16 cellular contexts compared by ENCODE assay signal in the genomic region with DNA sequence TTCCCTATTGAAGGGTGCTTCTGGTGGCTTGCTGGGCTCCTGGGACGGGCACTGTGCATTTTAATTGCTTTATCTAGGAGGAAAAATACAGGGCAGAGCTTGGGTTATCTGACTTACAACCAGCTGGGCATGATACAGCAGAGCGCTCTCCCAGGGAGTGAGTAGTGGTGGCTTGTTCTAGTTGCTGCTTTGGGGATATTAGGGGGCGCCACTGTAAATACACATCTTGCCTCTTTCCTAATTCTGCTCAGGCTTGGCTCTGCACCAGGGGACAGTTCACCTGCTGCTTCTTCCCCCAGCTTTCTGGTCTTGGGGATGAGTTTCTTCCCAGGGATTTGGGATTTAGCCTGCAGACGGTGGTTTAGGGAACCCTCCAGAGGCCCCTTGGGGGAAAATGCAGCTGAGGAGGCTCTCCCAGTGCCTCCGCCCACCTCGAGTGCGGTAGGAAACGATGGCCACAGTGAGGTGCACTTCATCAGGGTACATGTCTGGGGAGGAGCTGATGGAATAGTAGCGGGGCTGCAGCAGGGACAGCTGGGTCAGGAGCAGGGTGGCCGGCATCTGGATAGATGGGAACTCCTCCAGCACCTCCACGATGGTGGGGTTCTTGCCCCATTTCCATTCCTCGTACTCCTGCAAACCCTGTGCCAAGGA. TPM values are rescaled to one million over a fixed set of nuclear protein-coding genes. Genes with fewer than 3 reads are reported as not detected.
DNase-seq lines count a peak whose midpoint lies in the region; ATAC-seq and TF ChIP-seq lines count a peak whose summit lies in the region.
"Had no signal": no experiment of that assay in that cellular context is flagged by ENCODE, and none has a peak within 500 bp of the region (broad histone marks: within the 10 kb centered on the region; RNA-seq: fewer than 3 reads in every experiment).

No MANE protein-coding gene starts in this region.

- no peak overlapping the region for H3K4me3 Mint-ChIP-seq in activated CD8-positive, alpha-beta memory T cell treated with anti-CD3 and anti-CD28 coated beads, Interleukin-2, amount 10 ng/mL, durations not matched to agents 7 days and 5 days
- H3K4me3 Mint-ChIP-seq in stimulated activated memory B cell treated with anti-CD40 and anti-IgM and Interleukin-4, amounts not matched to agents 10 μg/mL and 1 μg/mL and 100 μg/mL, for 72 hours = no peak overlapping the region
- no peak overlapping the region for H3K4me3 Mint-ChIP-seq in activated T-cell treated with anti-CD3 and anti-CD28 coated beads, Interleukin-2, amount 50 U/mL, for 72 hours
- H3K4me3 Mint-ChIP-seq: B cell; CD4-positive, alpha-beta T cell had no signal

- no peak overlapping the region for H3K4me3 ChIP-seq in WERI-Rb-1 (ENCODE audit: low read depth, low read length)
- no peak overlapping the region for H3K4me3 ChIP-seq in mammary epithelial cell (replicated peaks in 1 of 3; ENCODE audit: insufficient read depth in 1 of 3, low read depth in 2 of 3, low read length in 3 of 3)

- dilution Hi-C loops in mammary epithelial cell (cut with HindIII; ENCODE audit: low sequenced_read_pairs) = no loop called here

- BruUV-seq in mammary epithelial cell (replicated peaks; lab: Mats Ljungman, UMichigan) = no TSS peak

- ATAC-seq in activated CD8-positive, alpha-beta memory T cell treated with anti-CD3 and anti-CD28 coated beads, Interleukin-2, amount 10 ng/mL, durations not matched to agents 7 days and 5 days = no peak
- ATAC-seq in stimulated activated memory B cell treated with anti-CD40 and anti-IgM and Interleukin-4, amounts not matched to agents 10 μg/mL and 1 μg/mL and 100 μg/mL, for 72 hours = peak; percentile 34
- no peak for ATAC-seq in activated T-cell treated with anti-CD3 and anti-CD28 coated beads, Interleukin-2, amount 50 U/mL, for 72 hours (replicated peaks in 1 of 2)
- ATAC-seq: HepG2 had no signal

- 13% methylated on average over 12 of the region's 12 CpGs for WGBS in mammary epithelial cell (ENCODE audit: low coverage, missing lambda C conversion rate)

- no peak overlapping the region for H3K9ac ChIP-seq in mammary epithelial cell (ENCODE audit: insufficient read depth, low read length)

- H3K79me2 ChIP-seq in mammary epithelial cell (ENCODE audit: insufficient read depth, low read length) = no peaks in the 10 kb centered on the region

- H3K27me3 ChIP-seq in WERI-Rb-1 (ENCODE audit: insufficient read depth, low read depth, severe bottlenecking) (no peaks in the 10 kb centered on the region), mammary epithelial cell (ENCODE audit: insufficient read depth, low read length) (no peaks in the 10 kb centered on the region)

- in situ Hi-C loops in mammary epithelial cell (cut with MboI; ENCODE audit: low sequenced_read_pairs in 2 of 2) = no loop called here

- no peak overlapping the region for H2AFZ ChIP-seq in mammary epithelial cell (ENCODE audit: low read depth, low read length)

- H4K20me1 ChIP-seq in mammary epithelial cell (ENCODE audit: insufficient read depth, low read length) = no peaks in the 10 kb centered on the region

- CTCF ChIA-PET in activated CD8-positive, alpha-beta memory T cell treated with anti-CD3 and anti-CD28 coated beads, Interleukin-2, amount 10 ng/mL, durations not matched to agents 7 days and 5 days (lab: Charles Lee) = interaction anchor here (1.0 kb wide), 1 partner anchor 22 kb away, joined by 3 read pairs; no protein-coding TSS in a partner anchor
- CTCF ChIA-PET in mammary epithelial cell (lab: Charles Lee; ENCODE audit: low non-redundant PET) = no interaction called here

- no peaks in the 10 kb centered on the region for H3K36me3 Mint-ChIP-seq in activated CD8-positive, alpha-beta memory T cell treated with anti-CD3 and anti-CD28 coated beads, Interleukin-2, amount 10 ng/mL, durations not matched to agents 7 days and 5 days
- no peaks in the 10 kb centered on the region for H3K36me3 Mint-ChIP-seq in stimulated activated memory B cell treated with anti-CD40 and anti-IgM and Interleukin-4, amounts not matched to agents 10 μg/mL and 1 μg/mL and 100 μg/mL, for 72 hours
- no peaks in the 10 kb centered on the region for H3K36me3 Mint-ChIP-seq in activated T-cell treated with anti-CD3 and anti-CD28 coated beads, Interleukin-2, amount 50 U/mL, for 72 hours (ENCODE audit: insufficient read depth in 2 of 2)

- peaks cover 2% of the 10 kb centered on the region for H3K27me3 Mint-ChIP-seq in activated CD8-positive, alpha-beta memory T cell treated with anti-CD3 and anti-CD28 coated beads, Interleukin-2, amount 10 ng/mL, durations not matched to agents 7 days and 5 days
- peaks cover 36% of the 10 kb centered on the region for H3K27me3 Mint-ChIP-seq in stimulated activated memory B cell treated with anti-CD40 and anti-IgM and Interleukin-4, amounts not matched to agents 10 μg/mL and 1 μg/mL and 100 μg/mL, for 72 hours
- peaks cover 14% of the 10 kb centered on the region for H3K27me3 Mint-ChIP-seq in activated T-cell treated with anti-CD3 and anti-CD28 coated beads, Interleukin-2, amount 50 U/mL, for 72 hours (ENCODE audit: low read depth)

- intact Hi-C loops in mammary epithelial cell (cut with micrococcal nuclease) = no loop called here

- no peaks in the 10 kb centered on the region for H3K4me1 Mint-ChIP-seq in activated CD8-positive, alpha-beta memory T cell treated with anti-CD3 and anti-CD28 coated beads, Interleukin-2, amount 10 ng/mL, durations not matched to agents 7 days and 5 days
- H3K4me1 Mint-ChIP-seq in stimulated activated memory B cell treated with anti-CD40 and anti-IgM and Interleukin-4, amounts not matched to agents 10 μg/mL and 1 μg/mL and 100 μg/mL, for 72 hours = no peaks in the 10 kb centered on the region
- H3K4me1 Mint-ChIP-seq in activated T-cell treated with anti-CD3 and anti-CD28 coated beads, Interleukin-2, amount 50 U/mL, for 72 hours (ENCODE audit: low read depth) = no peaks in the 10 kb centered on the region
- H3K4me1 Mint-ChIP-seq: B cell had no signal

- H3K27ac ChIP-seq in WERI-Rb-1 (no peak overlapping the region), mammary epithelial cell (ENCODE audit: insufficient read depth, low read depth, low read length) (no peak overlapping the region)

- 0 out of 2 replicates have a peak, but pooled peaks have one; percentile 14 for TF ChIP-seq CTCF in WERI-Rb-1 (IDR thresholded peaks at IDR 0.05; ENCODE audit: low read depth, low read length)
- no peak for TF ChIP-seq CTCF in mammary epithelial cell (conservative IDR thresholded peaks at IDR 0.05 in 1 of 2, IDR thresholded peaks at IDR 0.05 in 1 of 2; ENCODE audit: extremely low read depth in 1 of 2, insufficient read depth in 1 of 2, low read depth in 1 of 2, low read length in 2 of 2)

- H3K9me3 ChIP-seq in WERI-Rb-1 (ENCODE audit: severe bottlenecking) (no peaks in the 10 kb centered on the region), mammary epithelial cell (replicated peaks; ENCODE audit: insufficient read depth, low read length) (peaks cover 5% of the 10 kb centered on the region)

- H3K4me2 ChIP-seq in mammary epithelial cell (ENCODE audit: insufficient read depth, low read depth, low read length) = no peak overlapping the region

- no peaks in the 10 kb centered on the region for H3K4me1 ChIP-seq in mammary epithelial cell (ENCODE audit: insufficient read depth, low read length)

- DNase-seq in activated CD8-positive, alpha-beta memory T cell treated with anti-CD3 and anti-CD28 coated beads, Interleukin-2, amount 10 ng/mL, durations not matched to agents 7 days and 5 days = no peak
- DNase-seq in activated CD8-positive, alpha-beta memory T cell treated with anti-CD3 and anti-CD28 coated beads, Interleukin-2, amount 50 U/mL, for 4 hours = no peak
- DNase-seq in WERI-Rb-1 = no peak
- DNase-seq in iPS-NIHi11 (ENCODE audit: low spot score) = peak; percentile 49
- no peak for DNase-seq in mammary epithelial cell
- DNase-seq in activated T-cell treated with anti-CD3 and anti-CD28 coated beads, Interleukin-2, amount 50 U/mL, for 72 hours = no peak
- DNase-seq in putamen (ENCODE audit: low spot score) = no peak
- DNase-seq: C1 segment of cervical spinal cord; Calu3; CD4-positive, alpha-beta T cell; DMS153; DMS79 treated with DMSO at 0.1 percent for 48 hours; GDM1 had no signal

- H3K36me3 ChIP-seq in WERI-Rb-1 (no peaks in the 10 kb centered on the region), mammary epithelial cell (ENCODE audit: insufficient read depth, low read length) (no peaks in the 10 kb centered on the region)

- no peaks in the 10 kb centered on the region for H3K9me3 Mint-ChIP-seq in activated CD8-positive, alpha-beta memory T cell treated with anti-CD3 and anti-CD28 coated beads, Interleukin-2, amount 10 ng/mL, durations not matched to agents 7 days and 5 days (ENCODE audit: low read depth)
- no peaks in the 10 kb centered on the region for H3K9me3 Mint-ChIP-seq in stimulated activated memory B cell treated with anti-CD40 and anti-IgM and Interleukin-4, amounts not matched to agents 10 μg/mL and 1 μg/mL and 100 μg/mL, for 72 hours
- no peaks in the 10 kb centered on the region for H3K9me3 Mint-ChIP-seq in activated T-cell treated with anti-CD3 and anti-CD28 coated beads, Interleukin-2, amount 50 U/mL, for 72 hours
- H3K9me3 Mint-ChIP-seq: CD4-positive, alpha-beta T cell had no signal

- H3K27ac Mint-ChIP-seq in activated CD8-positive, alpha-beta memory T cell treated with anti-CD3 and anti-CD28 coated beads, Interleukin-2, amount 10 ng/mL, durations not matched to agents 7 days and 5 days = peak overlapping the region; percentile 55
- no peak overlapping the region for H3K27ac Mint-ChIP-seq in stimulated activated memory B cell treated with anti-CD40 and anti-IgM and Interleukin-4, amounts not matched to agents 10 μg/mL and 1 μg/mL and 100 μg/mL, for 72 hours
- no peak overlapping the region for H3K27ac Mint-ChIP-seq in activated T-cell treated with anti-CD3 and anti-CD28 coated beads, Interleukin-2, amount 50 U/mL, for 72 hours
- H3K27ac Mint-ChIP-seq: B cell; CD4-positive, alpha-beta T cell had no signal

RNA-seq across cellular contexts. Expression of gene FBXO21, which starts 36.9 kb away (rescaled TPM):
- total RNA-seq in activated CD8-positive, alpha-beta memory T cell treated with anti-CD3 and anti-CD28 coated beads, Interleukin-2, amount 10 ng/mL, durations not matched to agents 7 days and 5 days = 10 to 100 TPM; 21.7 to 26.2 TPM
- total RNA-seq in mammary epithelial cell = 10 to 100 TPM; 33.7 to 56.2 TPM
- polyA plus RNA-seq in mammary epithelial cell = 41.9 TPM
- 67.7 TPM for polyA minus RNA-seq in mammary epithelial cell
- total RNA-seq in activated T-cell treated with anti-CD3 and anti-CD28 coated beads, Interleukin-2, amount 50 U/mL, for 72 hours = 10 to 100 TPM; 17.2 to 24.7 TPM
